10 cellular contexts compared by ENCODE assay signal in the genomic region with DNA sequence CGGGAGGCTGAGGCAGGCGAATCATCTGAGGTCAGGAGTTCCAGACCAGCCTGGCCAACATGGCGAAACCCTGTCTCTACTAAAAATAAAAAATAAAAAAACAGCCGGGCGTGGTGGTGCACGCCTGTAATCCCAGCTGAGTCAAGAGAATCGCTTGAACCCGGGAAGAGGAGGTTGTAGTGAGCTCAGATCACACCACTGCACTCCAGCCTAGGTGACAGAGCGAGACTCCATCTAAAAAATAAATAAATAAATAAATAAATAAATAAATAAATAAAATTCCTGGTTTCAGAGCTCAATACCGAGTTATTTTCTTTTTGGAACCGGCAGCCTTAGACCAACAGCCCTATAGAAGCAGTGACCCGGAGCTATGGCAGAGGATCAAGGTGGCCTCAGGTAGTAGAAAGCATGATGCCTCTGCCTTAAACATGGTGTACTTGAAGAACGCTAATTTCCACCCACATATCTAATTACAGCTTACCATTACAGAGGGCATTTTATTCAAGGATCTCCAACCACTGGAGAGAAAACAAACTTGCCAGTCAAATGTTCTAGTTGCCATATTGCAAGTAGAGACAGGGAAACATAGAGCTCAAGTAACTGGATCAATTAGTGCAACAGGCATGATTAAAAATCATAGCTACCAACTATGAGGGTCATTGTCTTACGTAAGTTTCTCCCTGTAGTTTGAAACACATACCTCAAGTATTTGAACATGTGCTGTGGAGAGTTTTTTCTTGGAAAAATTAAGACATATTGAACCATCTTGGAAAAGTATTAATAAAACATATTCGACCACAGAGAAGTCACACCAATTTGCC. TPM values are rescaled to one million over a fixed set of nuclear protein-coding genes. Genes with fewer than 3 reads are reported as not detected.
DNase-seq lines count a peak whose midpoint lies in the region; ATAC-seq and TF ChIP-seq lines count a peak whose summit lies in the region.
"Had no signal": no experiment of that assay in that cellular context is flagged by ENCODE, and none has a peak within 500 bp of the region (broad histone marks: within the 10 kb centered on the region; RNA-seq: fewer than 3 reads in every experiment).

No MANE protein-coding gene starts in this region.

- H4K20me1 ChIP-seq in SK-N-SH (ENCODE audit: insufficient read depth) (peaks cover 7% of the 10 kb centered on the region), smooth muscle cell (ENCODE audit: low read depth) (peaks cover 24% of the 10 kb centered on the region)

- CTCF ChIA-PET in SK-N-SH (lab: Yijun Ruan, JAX), result interaction anchor here (0.9 to 1.7 kb wide), 5 partner anchors 99 to 410 kb away, joined by 3 to 15 read pairs (median 4); no protein-coding TSS in a partner anchor

- H3K9me2 ChIP-seq in SK-N-SH, result no peaks in the 10 kb centered on the region

- H3K79me2 ChIP-seq in SK-N-SH (ENCODE audit: insufficient read depth) (peaks cover 38% of the 10 kb centered on the region), smooth muscle cell (ENCODE audit: low read depth) (peaks cover 28% of the 10 kb centered on the region)

- POLR2A ChIA-PET in SK-N-SH (lab: Yijun Ruan, JAX), result interaction anchor here (0.7 to 1.2 kb wide), 3 partner anchors 8 to 114 kb away, joined by 3 to 4 read pairs (median 3); no protein-coding TSS in a partner anchor

- peak; percentile 19 for DNase-seq in NCI-H146 (lab: John Stamatoyannopoulos, UW)
- DNase-seq in NCI-H146 treated with DMSO at 0.1 percent for 48 hours (lab: John Stamatoyannopoulos, UW; ENCODE audit: unreplicated experiment), result no peak
- DNase-seq in SK-N-SH, result no peak
- DNase-seq in glutamatergic neuron, result no peak
- DNase-seq in smooth muscle cell (lab: John Stamatoyannopoulos, UW; ENCODE audit: unreplicated experiment), result no peak
- no peak for DNase-seq in cerebellum (ENCODE audit: low spot score)
- no peak for DNase-seq in GF-D8 (lab: John Stamatoyannopoulos, UW)
- DNase-seq: activated naive CD8-positive, alpha-beta T cell treated with anti-CD3 and anti-CD28 coated beads, Interleukin-2, amount 10 ng/mL, durations not matched to agents 7 days and 5 days; SHP77 treated with DMSO at 0.1 percent for 48 hours had no signal

- H3K9me3 ChIP-seq in SK-N-SH (no peaks in the 10 kb centered on the region), smooth muscle cell (replicated peaks; ENCODE audit: low read depth) (no peaks in the 10 kb centered on the region)

- peaks cover 0 to 5% of the 10 kb centered on the region in 2 experiments for H3K36me3 ChIP-seq in SK-N-SH (replicated peaks in 1 of 2; ENCODE audit: control insufficient read depth in 1 of 2, insufficient read depth in 2 of 2, low read length in 1 of 2)
- no peaks in the 10 kb centered on the region for H3K36me3 ChIP-seq in smooth muscle cell (ENCODE audit: low read depth)

- H3K27ac Mint-ChIP-seq in glutamatergic neuron (ENCODE audit: unreplicated experiment), result peak overlapping the region; percentile 97
- H3K27ac Mint-ChIP-seq: activated naive CD8-positive, alpha-beta T cell treated with anti-CD3 and anti-CD28 coated beads, Interleukin-2, amount 10 ng/mL, durations not matched to agents 7 days and 5 days had no signal

- 79% methylated on average over 15 of the region's 15 CpGs for WGBS in SK-N-SH (ENCODE audit: low lambda C conversion rate)
- WGBS in smooth muscle cell (ENCODE audit: low lambda C conversion rate), result 67% methylated on average over 15 of the region's 15 CpGs

- H3F3A ChIP-seq in SK-N-SH (replicated peaks; ENCODE audit: insufficient read depth), result peaks cover 63% of the 10 kb centered on the region
- peaks cover 38% of the 10 kb centered on the region for H3F3A ChIP-seq in smooth muscle cell (ENCODE audit: low read depth)

- H3K4me1 Mint-ChIP-seq in glutamatergic neuron (ENCODE audit: low read depth, unreplicated experiment), result peaks cover 8% of the 10 kb centered on the region

- TF ChIP-seq CTCF in SK-N-SH (IDR thresholded peaks at IDR 0.05) (no peak), glutamatergic neuron (IDR thresholded peaks at IDR 0.05; ENCODE audit: partially characterized antibody, unreplicated experiment) (no peak), smooth muscle cell (IDR thresholded peaks at IDR 0.05; ENCODE audit: borderline replicate concordance, insufficient read depth, poor library complexity, severe bottlenecking) (no peak)

- peaks cover 7 to 35% of the 10 kb centered on the region in 2 experiments for H3K4me1 ChIP-seq in SK-N-SH (ENCODE audit: control insufficient read depth in 1 of 2, insufficient read depth in 2 of 2, low read depth in 1 of 2, low read length in 1 of 2)
- H3K4me1 ChIP-seq in smooth muscle cell (ENCODE audit: low read depth), result peaks cover 21% of the 10 kb centered on the region

- peaks cover 7% of the 10 kb centered on the region for H3K36me3 Mint-ChIP-seq in glutamatergic neuron (ENCODE audit: unreplicated experiment)
- H3K36me3 Mint-ChIP-seq: activated naive CD8-positive, alpha-beta T cell treated with anti-CD3 and anti-CD28 coated beads, Interleukin-2, amount 10 ng/mL, durations not matched to agents 7 days and 5 days had no signal

- H2AFZ ChIP-seq in SK-N-SH (ENCODE audit: low read depth) (no peak overlapping the region), smooth muscle cell (ENCODE audit: low read depth) (no peak overlapping the region)

- peaks cover 21% of the 10 kb centered on the region for H3K9me3 Mint-ChIP-seq in glutamatergic neuron (ENCODE audit: unreplicated experiment)
- H3K9me3 Mint-ChIP-seq: activated naive CD8-positive, alpha-beta T cell treated with anti-CD3 and anti-CD28 coated beads, Interleukin-2, amount 10 ng/mL, durations not matched to agents 7 days and 5 days had no signal

- peaks cover 12% of the 10 kb centered on the region for H3K27me3 Mint-ChIP-seq in glutamatergic neuron (ENCODE audit: unreplicated experiment)

- TF ChIP-seq EP300 in SK-N-SH (IDR thresholded peaks at IDR 0.05; ENCODE audit: borderline replicate concordance in 1 of 2, low read depth in 1 of 2, low read length in 1 of 2), result no peak

- H3K27me3 ChIP-seq in SK-N-SH (ENCODE audit: insufficient read depth) (no peaks in the 10 kb centered on the region), smooth muscle cell (ENCODE audit: low read depth) (no peaks in the 10 kb centered on the region)

- no peak overlapping the region for H3K4me3 Mint-ChIP-seq in glutamatergic neuron (ENCODE audit: unreplicated experiment)

- peak overlapping the region in 1 of 2 experiments; percentile 71; a peak in 2 of 4 replicates for H3K4me3 ChIP-seq in SK-N-SH (ENCODE audit: low read depth in 2 of 2, low read length in 1 of 2)
- peak overlapping the region; percentile 98 for H3K4me3 ChIP-seq in smooth muscle cell

- peak overlapping the region; percentile 83 for H3K4me2 ChIP-seq in SK-N-SH
- peak overlapping the region; percentile 99 for H3K4me2 ChIP-seq in smooth muscle cell

- TF ChIP-seq RAD21 in SK-N-SH (IDR thresholded peaks at IDR 0.05; ENCODE audit: low read length), result no peak

- H3K9ac ChIP-seq in SK-N-SH, result peak overlapping the region; percentile 98
- peak overlapping the region; percentile 98 for H3K9ac ChIP-seq in smooth muscle cell (ENCODE audit: low read depth)

- H3K27ac ChIP-seq in SK-N-SH (ENCODE audit: low read depth in 2 of 2, low read length in 1 of 2) (peak overlapping the region; percentile 95 to 99), smooth muscle cell (ENCODE audit: low read depth) (peak overlapping the region; percentile 99)

- no peak for ATAC-seq in HG03439 (IDR thresholded peaks at IDR 0.05; ENCODE audit: unreplicated experiment)

TF ChIP-seq in SK-N-SH, 30 proteins besides CTCF, POLR2A, EP300 and RAD21:
- TF ChIP-seq, protein P1, sequence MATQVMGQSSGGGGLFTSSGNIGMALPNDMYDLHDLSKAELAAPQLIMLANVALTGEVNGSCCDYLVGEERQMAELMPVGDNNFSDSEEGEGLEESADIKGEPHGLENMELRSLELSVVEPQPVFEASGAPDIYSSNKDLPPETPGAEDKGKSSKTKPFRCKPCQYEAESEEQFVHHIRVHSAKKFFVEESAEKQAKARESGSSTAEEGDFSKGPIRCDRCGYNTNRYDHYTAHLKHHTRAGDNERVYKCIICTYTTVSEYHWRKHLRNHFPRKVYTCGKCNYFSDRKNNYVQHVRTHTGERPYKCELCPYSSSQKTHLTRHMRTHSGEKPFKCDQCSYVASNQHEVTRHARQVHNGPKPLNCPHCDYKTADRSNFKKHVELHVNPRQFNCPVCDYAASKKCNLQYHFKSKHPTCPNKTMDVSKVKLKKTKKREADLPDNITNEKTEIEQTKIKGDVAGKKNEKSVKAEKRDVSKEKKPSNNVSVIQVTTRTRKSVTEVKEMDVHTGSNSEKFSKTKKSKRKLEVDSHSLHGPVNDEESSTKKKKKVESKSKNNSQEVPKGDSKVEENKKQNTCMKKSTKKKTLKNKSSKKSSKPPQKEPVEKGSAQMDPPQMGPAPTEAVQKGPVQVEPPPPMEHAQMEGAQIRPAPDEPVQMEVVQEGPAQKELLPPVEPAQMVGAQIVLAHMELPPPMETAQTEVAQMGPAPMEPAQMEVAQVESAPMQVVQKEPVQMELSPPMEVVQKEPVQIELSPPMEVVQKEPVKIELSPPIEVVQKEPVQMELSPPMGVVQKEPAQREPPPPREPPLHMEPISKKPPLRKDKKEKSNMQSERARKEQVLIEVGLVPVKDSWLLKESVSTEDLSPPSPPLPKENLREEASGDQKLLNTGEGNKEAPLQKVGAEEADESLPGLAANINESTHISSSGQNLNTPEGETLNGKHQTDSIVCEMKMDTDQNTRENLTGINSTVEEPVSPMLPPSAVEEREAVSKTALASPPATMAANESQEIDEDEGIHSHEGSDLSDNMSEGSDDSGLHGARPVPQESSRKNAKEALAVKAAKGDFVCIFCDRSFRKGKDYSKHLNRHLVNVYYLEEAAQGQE (IDR thresholded peaks at IDR 0.05; ENCODE audit: low read depth, low read length), result no peak
- no peak for TF ChIP-seq MEF2A (IDR thresholded peaks at IDR 0.05; ENCODE audit: borderline replicate concordance, low read depth)

RNA-seq across cellular contexts. Expression of a gene that starts 2.0 kb away (rescaled TPM):
- polyA plus RNA-seq in SK-N-SH (2012; rRNA removed) (48.9 and 72.0 TPM in 2 replicates), smooth muscle cell (39.3 and 70.5 TPM in 2 replicates)
- 79.6 and 101 TPM in 2 replicates for polyA plus RNA-seq in SK-N-SH (2012; cell fraction: cytosol; rRNA removed)
- 19.8 and 65.1 TPM in 2 replicates for polyA plus RNA-seq in SK-N-SH (2012; cell fraction: nucleus; rRNA removed)
- total RNA-seq in glutamatergic neuron (ENCODE audit: unreplicated experiment) (265 TPM), smooth muscle cell (147 and 170 TPM in 2 replicates), cerebellum (78.0 TPM)
- total RNA-seq: activated naive CD8-positive, alpha-beta T cell treated with anti-CD3 and anti-CD28 coated beads, Interleukin-2, amount 10 ng/mL, durations not matched to agents 7 days and 5 days had no signal
